Comparison of ENCODE assay signal across 6 cellular contexts in the genomic region with DNA sequence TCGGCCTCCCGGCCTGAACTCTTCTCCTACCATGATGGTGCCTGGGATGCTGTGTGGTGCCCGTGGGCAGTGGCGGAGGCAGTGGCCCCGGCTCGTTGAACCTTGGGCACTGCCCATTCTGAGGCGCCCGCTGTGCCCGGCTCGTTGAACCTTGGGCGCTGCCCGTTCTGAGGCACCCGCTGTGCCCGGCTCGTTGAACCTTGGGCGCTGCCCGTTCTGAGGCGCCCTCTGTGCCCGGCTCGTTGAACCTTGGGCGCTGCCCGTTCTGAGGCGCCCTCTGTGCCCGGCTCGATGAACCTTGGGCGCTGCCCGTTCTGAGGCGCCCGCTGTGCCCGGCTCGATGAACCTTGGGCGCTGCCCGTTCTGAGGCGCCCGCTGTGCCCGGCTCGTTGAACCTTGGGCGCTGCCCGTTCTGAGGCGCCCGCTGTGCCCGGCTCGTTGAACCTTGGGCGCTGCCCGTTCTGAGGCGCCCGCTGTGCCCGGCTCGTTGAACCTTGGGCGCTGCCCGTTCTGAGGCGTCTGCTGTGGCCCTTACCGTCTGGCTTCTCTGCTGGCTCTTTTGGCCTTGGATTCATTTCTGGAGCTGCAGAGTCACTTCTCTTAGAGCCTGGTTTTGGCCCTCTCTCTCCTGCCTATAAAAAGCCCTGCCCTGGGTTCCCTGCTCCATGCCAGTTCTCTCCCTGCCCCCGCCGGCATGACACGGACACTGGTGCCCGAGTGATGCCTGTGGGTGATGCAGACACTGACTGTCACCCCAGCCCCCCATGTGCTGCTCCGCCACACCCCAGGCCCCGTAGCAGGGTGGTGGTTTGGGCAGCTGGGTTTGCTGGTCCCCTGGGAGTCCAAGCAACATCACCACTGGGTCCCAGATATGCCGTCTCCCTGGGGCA. TPM values are rescaled to one million over a fixed set of nuclear protein-coding genes. Genes with fewer than 3 reads are reported as not detected.
DNase-seq lines count a peak whose midpoint lies in the region; ATAC-seq, FAIRE-seq and TF ChIP-seq lines count a peak whose summit lies in the region.
"Not testable (repeated sequence)": the region's sequence is repeated elsewhere in the genome, so short reads cannot be mapped to it uniquely, and the experiment has no call there.

No MANE protein-coding gene starts in this region.

- TF ChIP-seq POLR2A in K562 (conservative IDR thresholded peaks at IDR 0.05): not testable (repeated sequence)

- not testable (repeated sequence) for TF ChIP-seq RAD21 in K562 (CRISPR knock-in tag; conservative IDR thresholded peaks at IDR 0.05 in 1 of 2, IDR thresholded peaks at IDR 0.05 in 1 of 2)

- not testable (repeated sequence) for H3K4ac ChIP-seq in neuronal stem cell (ENCODE audit: low read length)

- WGBS in K562 (ENCODE audit: insufficient coverage, low coverage, missing lambda C conversion rate): 24% methylated on average over 50 of the region's 60 CpGs
- no CpG with 5 or more reads among the region's 60 CpGs for WGBS in neuronal stem cell (ENCODE audit: extremely low coverage in 2 of 2, insufficient read length in 2 of 2, insufficient replicate concordance in 1 of 2), 2 donors

- H3K27me3 ChIP-seq in K562 (ENCODE audit: control insufficient read depth in 2 of 2, insufficient read depth in 2 of 2, low read length in 2 of 2) (peaks cover 27 to 83% of the 10 kb centered on the region in 2 experiments), neuronal stem cell (ENCODE audit: control insufficient read depth in 3 of 3, insufficient read depth in 3 of 3, low read depth in 1 of 3, low read length in 3 of 3) (peaks cover 0 to 20% (median 0%) of the 10 kb centered on the region in 3 experiments)

- TF ChIP-seq CTCF in HEK293 (tag by site-specific recombination; IDR thresholded peaks at IDR 0.05); K562 (IDR thresholded peaks at IDR 0.05 in 2 of 3, conservative IDR thresholded peaks at IDR 0.05 in 1 of 3; ENCODE audit: insufficient read depth in 2 of 3, low read depth in 1 of 3, low read length in 3 of 3): not testable (repeated sequence)

- peak overlapping the region; percentile 64 for H3K18ac ChIP-seq in neuronal stem cell (ENCODE audit: low read length)

- H2BK15ac ChIP-seq in neuronal stem cell (ENCODE audit: low read length): not testable (repeated sequence)

- peaks cover 22 to 23% of the 10 kb centered on the region in 2 donors for H3K36me3 Mint-ChIP-seq in stimulated activated naive B cell treated with anti-CD40 and anti-IgM and Interleukin-4, amounts not matched to agents 10 μg/mL and 1 μg/mL and 100 μg/mL, for 72 hours

- H4K91ac ChIP-seq in neuronal stem cell (ENCODE audit: low read depth, low read length, poor library complexity): not testable (repeated sequence)

- not testable (repeated sequence) for H2BK120ac ChIP-seq in neuronal stem cell (ENCODE audit: low read depth, low read length)

- H3K9me3 Mint-ChIP-seq in stimulated activated naive B cell treated with anti-CD40 and anti-IgM and Interleukin-4, amounts not matched to agents 10 μg/mL and 1 μg/mL and 100 μg/mL, for 72 hours: not testable (repeated sequence)

- in situ Hi-C loops in K562 (cut with MboI): not testable (repeated sequence)

- ATAC-seq in K562: not testable (repeated sequence)
- ATAC-seq in Right ventricle myocardium inferior (peak; percentile 53), left ventricle myocardium superior (peak; percentile 66)
- peak in 1 of 2 donors; percentile 38 for ATAC-seq in stimulated activated naive B cell treated with anti-CD40 and anti-IgM and Interleukin-4, amounts not matched to agents 10 μg/mL and 1 μg/mL and 100 μg/mL, for 72 hours (replicated peaks)

- POLR2A ChIA-PET in HEK293 (lab: Yijun Ruan, JAX): interaction anchor here (0.6 kb wide), 1 partner anchor 222 kb away, joined by 3 read pairs; no protein-coding TSS in a partner anchor
- POLR2A ChIA-PET in K562 (lab: Yijun Ruan, JAX): interaction anchor here (0.8 to 1.1 kb wide), 2 partner anchors 19 to 21 kb away, joined by 4 read pairs; no protein-coding TSS in a partner anchor

- peak overlapping the region; percentile 89 for H3K23ac ChIP-seq in neuronal stem cell (ENCODE audit: low read depth, low read length, poor library complexity)

- peak overlapping the region; percentile 75 for H2BK5ac ChIP-seq in neuronal stem cell (ENCODE audit: low read length)

- H2BK12ac ChIP-seq in neuronal stem cell (ENCODE audit: low read length): not testable (repeated sequence)

- not testable (repeated sequence) for H2AFZ ChIP-seq in K562 (ENCODE audit: low read depth, low read length); neuronal stem cell (ENCODE audit: low read length)

- BruUV-seq in K562 (replicated peaks; lab: Mats Ljungman, UMichigan): not testable (repeated sequence)

- H3K36me3 ChIP-seq in HEK293 (ENCODE audit: control insufficient read depth in 2 of 2, insufficient read depth in 1 of 2, low read length in 2 of 2): peaks cover 0 to 22% of the 10 kb centered on the region in 2 experiments; a peak in 1 of 3 replicates
- not testable (repeated sequence) for H3K36me3 ChIP-seq in K562 (ENCODE audit: control insufficient read depth, insufficient read depth, low read length); neuronal stem cell (replicated peaks in 1 of 2; ENCODE audit: control insufficient read depth in 2 of 2, insufficient read depth in 2 of 2, low read length in 2 of 2)

- H3K4me2 ChIP-seq in K562 (ENCODE audit: insufficient read depth, low read length); neuronal stem cell (ENCODE audit: insufficient read depth, low read length, poor library complexity, severe bottlenecking): not testable (repeated sequence)

- H3K14ac ChIP-seq in neuronal stem cell (ENCODE audit: low read length): peak overlapping the region; percentile 82

- H4K8ac ChIP-seq in neuronal stem cell (ENCODE audit: low read depth, low read length): not testable (repeated sequence)

- not testable (repeated sequence) for H2AK5ac ChIP-seq in neuronal stem cell (ENCODE audit: low read depth, low read length)

- not testable (repeated sequence) for H3K4me1 ChIP-seq in HEK293 (ENCODE audit: control insufficient read depth, insufficient read depth, low read length); neuronal stem cell (ENCODE audit: control insufficient read depth in 2 of 2, insufficient read depth in 1 of 2, low read depth in 1 of 2, low read length in 2 of 2)
- H3K4me1 ChIP-seq in K562 (replicated peaks in 1 of 2; ENCODE audit: control insufficient read depth in 2 of 2, insufficient read depth in 2 of 2, low read length in 2 of 2): peaks cover 0 to 38% of the 10 kb centered on the region in 2 experiments; a peak in 1 of 5 replicates

- H3K27me3 Mint-ChIP-seq in stimulated activated naive B cell treated with anti-CD40 and anti-IgM and Interleukin-4, amounts not matched to agents 10 μg/mL and 1 μg/mL and 100 μg/mL, for 72 hours: not testable (repeated sequence)

- H3K79me2 ChIP-seq in K562 (ENCODE audit: control insufficient read depth, insufficient read depth, low read length): not testable (repeated sequence)

- not testable (repeated sequence) for H3K9ac ChIP-seq in K562 (ENCODE audit: insufficient read depth in 1 of 2, low read depth in 2 of 2, low read length in 2 of 2); neuronal stem cell (ENCODE audit: low read depth, low read length, poor library complexity)

- TF ChIP-seq EP300 in K562 (IDR thresholded peaks at IDR 0.05; ENCODE audit: low read length): not testable (repeated sequence)

- H3K9me3 ChIP-seq in HEK293 (ENCODE audit: control insufficient read depth, insufficient read depth, low read depth, low read length); K562 (replicated peaks; ENCODE audit: control insufficient read depth, insufficient read depth, low read depth, low read length); neuronal stem cell (replicated peaks in 1 of 2; ENCODE audit: control insufficient read depth in 2 of 2, insufficient read depth in 1 of 2, low read depth in 1 of 2, low read length in 2 of 2): not testable (repeated sequence)

- intact Hi-C loops in K562 (cut with micrococcal nuclease); Right ventricle myocardium inferior (cut with DNase I); left ventricle myocardium superior (cut with micrococcal nuclease): not testable (repeated sequence)

- not testable (repeated sequence) for DNase-seq in K562 (ENCODE audit: extremely low read depth in 1 of 4, low spot score in 3 of 4); Right ventricle myocardium inferior (ENCODE audit: missing footprints); neuronal stem cell (ENCODE audit: low spot score); stimulated activated naive B cell treated with anti-CD40 and anti-IgM and Interleukin-4, amounts not matched to agents 10 μg/mL and 1 μg/mL and 100 μg/mL, for 72 hours
- DNase-seq in left ventricle myocardium superior: peak; percentile 50

- peaks cover 13 to 29% of the 10 kb centered on the region in 2 donors for H3K4me1 Mint-ChIP-seq in stimulated activated naive B cell treated with anti-CD40 and anti-IgM and Interleukin-4, amounts not matched to agents 10 μg/mL and 1 μg/mL and 100 μg/mL, for 72 hours

- FAIRE-seq in K562 (lab: Jason Lieb, UNC): not testable (repeated sequence)

- not testable (repeated sequence) for H4K20me1 ChIP-seq in K562 (replicated peaks; ENCODE audit: control insufficient read depth, insufficient read depth, low read length)

- H3K27ac ChIP-seq in HEK293 (ENCODE audit: extremely low read depth, low read depth, low read length); K562 (ENCODE audit: extremely low read depth, low read depth, low read length); neuronal stem cell (replicated peaks; ENCODE audit: low read length): not testable (repeated sequence)

- peak overlapping the region; percentile 37 for H3K27ac Mint-ChIP-seq in stimulated activated naive B cell treated with anti-CD40 and anti-IgM and Interleukin-4, amounts not matched to agents 10 μg/mL and 1 μg/mL and 100 μg/mL, for 72 hours

- CTCF ChIA-PET in HEK293 (lab: Yijun Ruan, JAX): interaction anchor here (0.6 kb wide), 1 partner anchor 289 kb away, joined by 3 read pairs; no protein-coding TSS in a partner anchor
- CTCF ChIA-PET in K562 (lab: Yijun Ruan, JAX; ENCODE audit: low intra/inter-chr PET ratio): not testable (repeated sequence)

- not testable (repeated sequence) for H3K9me1 ChIP-seq in K562 (ENCODE audit: control insufficient read depth, insufficient read depth, low read length)

- not testable (repeated sequence) for H3K4me3 Mint-ChIP-seq in stimulated activated naive B cell treated with anti-CD40 and anti-IgM and Interleukin-4, amounts not matched to agents 10 μg/mL and 1 μg/mL and 100 μg/mL, for 72 hours

- peaks cover 15% of the 10 kb centered on the region for H3K79me1 ChIP-seq in neuronal stem cell (ENCODE audit: low read depth, low read length)

- not testable (repeated sequence) for H3K4me3 ChIP-seq in HEK293 (ENCODE audit: low read depth, low read length); K562; neuronal stem cell (ENCODE audit: low read length in 2 of 2)

RNA-seq across cellular contexts. Expression of a gene that starts 44.3 kb away (rescaled TPM):
- total RNA-seq in K562 (2011; cell fraction: chromatin; rRNA removed; ENCODE audit: low replicate concordance): 5.9 and 8.3 TPM in 2 replicates
- 4.3 and 5.5 TPM in 2 replicates for total RNA-seq in K562 (2011; cell fraction: nucleolus; rRNA removed)
- 4.7 and 5.4 TPM in 2 replicates for total RNA-seq in K562 (2011; cell fraction: nucleoplasm; rRNA removed)
- total RNA-seq in K562 (2014; rRNA removed): 1.6 and 2.3 TPM in 2 replicates
- total RNA-seq in K562 (2014; rRNA removed; fragmentation: Illumina TruSeq; extraction: Trizol): 0.45 and 0.84 TPM in 2 replicates
- 0.69 and 0.83 TPM in 2 replicates for total RNA-seq in K562 (2015; rRNA removed; fragmentation: Illumina TruSeq; extraction: Trizol)
- total RNA-seq in K562 (2021): 3.1 and 3.5 TPM in 2 replicates
- polyA plus RNA-seq in K562 (2011; rRNA removed): 1.7 and 1.9 TPM in 2 replicates
- 0.87 and 2.2 TPM in 2 replicates for polyA plus RNA-seq in K562 (2011; cell fraction: cytosol; rRNA removed)
- polyA plus RNA-seq in K562 (2011; cell fraction: nucleus; rRNA removed): 5.3 and 9.5 TPM in 2 replicates
- 1.2 and 4.5 TPM in 2 replicates for polyA plus RNA-seq in K562 (2012)
- 1.3 TPM in 2 replicates for polyA plus RNA-seq in K562 (2014; fragmentation: Illumina TruSeq; extraction: Trizol)
- under 1 TPM; 0.07 to 0.25 TPM for polyA plus RNA-seq in K562 (2014; fragmentation: Nextera tagmentation; extraction: Ambion mirVana)
- 2.3 and 2.9 TPM in 2 replicates for polyA plus RNA-seq in K562 (2014; rRNA removed)
- polyA minus RNA-seq in K562 (2011; rRNA and poly(A)+ RNA removed): 0.60 and 1.4 TPM in 2 replicates
- 1.5 and 1.8 TPM in 2 replicates for polyA minus RNA-seq in K562 (2011; cell fraction: cytosol; rRNA and poly(A)+ RNA removed)
- polyA minus RNA-seq in K562 (2011; cell fraction: nucleus; rRNA and poly(A)+ RNA removed): 0.81 and 1.7 TPM in 2 replicates
- total RNA-seq in Right ventricle myocardium inferior: 16.4 TPM
- total RNA-seq in left ventricle myocardium superior: 20.8 TPM
- 29.7 TPM for polyA plus RNA-seq in neuronal stem cell (2013, experiment 1 of 2)
- 28.1 TPM for polyA plus RNA-seq in neuronal stem cell (2013, experiment 2 of 2)
